In the genomic region with DNA sequence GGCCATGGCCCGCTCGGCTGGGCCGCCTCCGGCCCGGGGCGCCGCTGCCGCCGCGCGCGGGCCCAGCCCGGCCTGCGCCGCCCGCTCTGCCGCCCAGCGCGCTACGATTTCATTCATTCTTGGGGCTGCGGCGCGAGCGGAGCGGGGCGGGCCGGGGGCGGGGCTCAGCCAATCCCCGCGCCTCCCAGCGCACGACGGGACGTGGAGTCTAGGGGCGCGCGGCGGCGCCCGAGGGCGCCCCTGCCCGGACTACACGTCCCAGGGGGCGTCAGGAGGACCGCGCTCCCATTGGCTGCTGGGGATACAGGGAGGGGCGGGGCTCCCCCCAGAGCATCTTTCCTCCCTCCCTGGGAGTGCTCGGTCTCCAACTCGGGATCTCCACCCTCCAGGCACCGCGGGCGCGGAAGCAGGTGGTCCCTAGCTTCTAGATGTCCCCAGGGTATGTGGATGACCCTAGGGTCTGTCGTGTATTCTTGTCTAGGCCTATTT, we compare ENCODE assay signal across 9 cellular contexts. TPM values are rescaled to one million over a fixed set of nuclear protein-coding genes. Genes with fewer than 3 reads are reported as not detected.
DNase-seq lines count a peak whose midpoint lies in the region; TF ChIP-seq lines count a peak whose summit lies in the region.
"Had no signal": no experiment of that assay in that cellular context is flagged by ENCODE, and none has a peak within 500 bp of the region (broad histone marks: within the 10 kb centered on the region; RNA-seq: fewer than 3 reads in every experiment).

No MANE protein-coding gene starts in this region.

- peaks cover 13% of the 10 kb centered on the region for H3K4me1 Mint-ChIP-seq in MCF 10A (ENCODE audit: insufficient read depth, unreplicated experiment)

- no peaks in the 10 kb centered on the region for H3K9me3 Mint-ChIP-seq in MCF 10A (ENCODE audit: unreplicated experiment)

- DNase-seq in MCF 10A (ENCODE audit: unreplicated experiment) (peak; percentile 59), breast epithelium (ENCODE audit: low spot score in 2 of 2) (no peak), HK-2 (ENCODE audit: unreplicated experiment) (peak; percentile 76), activated T-cell treated with anti-CD3 and anti-CD28 coated beads for 48 hours (ENCODE audit: low read depth) (peak; percentile 81), fibroblast of lung (ENCODE audit: low read depth in 2 of 2) (peak; percentile 86 to 89), neuronal stem cell (ENCODE audit: low spot score) (peak; percentile 75), transverse colon (peak; percentile 35)

- H3K9ac ChIP-seq in OCI-LY3 (ENCODE audit: low read length) = no peak overlapping the region; the same call in 1 of the 2 replicates
- H3K9ac ChIP-seq in fibroblast of lung (ENCODE audit: insufficient read depth, low read length) = no peak overlapping the region
- H3K9ac ChIP-seq in neuronal stem cell (ENCODE audit: low read depth, low read length, poor library complexity) = no peak overlapping the region

- no peak overlapping the region for H3K18ac ChIP-seq in neuronal stem cell (ENCODE audit: low read length)

- H3K27me3 Mint-ChIP-seq in MCF 10A (ENCODE audit: insufficient read depth, unreplicated experiment) = peaks cover 47% of the 10 kb centered on the region

- WGBS in neuronal stem cell (ENCODE audit: extremely low coverage in 2 of 2, insufficient read length in 2 of 2, insufficient replicate concordance in 1 of 2), 2 donors = no CpG with 5 or more reads among the region's 54 CpGs
- WGBS in transverse colon (ENCODE audit: low coverage in 1 of 2), 2 donors = 1% methylated on average over 11 of the region's 54 CpGs; no CpG with 5 or more reads in 1 of the 2 donors

- no peaks in the 10 kb centered on the region for H3K79me2 ChIP-seq in OCI-LY3 (ENCODE audit: low read length)
- H3K79me2 ChIP-seq in fibroblast of lung (ENCODE audit: control insufficient read depth, insufficient read depth, low read length) = no peaks in the 10 kb centered on the region

- no peak for TF ChIP-seq EP300 in transverse colon (IDR thresholded peaks at IDR 0.05; ENCODE audit: low read depth)

- H4K20me1 ChIP-seq in OCI-LY3 (ENCODE audit: insufficient read depth, low read length) (no peaks in the 10 kb centered on the region), fibroblast of lung (ENCODE audit: control insufficient read depth, extremely low read depth, insufficient read depth, low read length) (no peaks in the 10 kb centered on the region)

- TF ChIP-seq CTCF in MCF 10A (IDR thresholded peaks at IDR 0.05; ENCODE audit: unreplicated experiment) = no peak
- no peak for TF ChIP-seq CTCF in breast epithelium (IDR thresholded peaks at IDR 0.05)
- TF ChIP-seq CTCF in OCI-LY3 (IDR thresholded peaks at IDR 0.05; ENCODE audit: low read depth, low read length) = no peak
- peak in 1 of 2 donors; percentile 9 for TF ChIP-seq CTCF in fibroblast of lung (conservative IDR thresholded peaks at IDR 0.05 in 1 of 2, IDR thresholded peaks at IDR 0.05 in 1 of 2; ENCODE audit: low read depth in 1 of 2, low read length in 2 of 2)
- TF ChIP-seq CTCF in transverse colon (IDR thresholded peaks at IDR 0.05) = no peak

- no peak overlapping the region for H3K14ac ChIP-seq in neuronal stem cell (ENCODE audit: low read length)

- no peak overlapping the region for H2BK15ac ChIP-seq in neuronal stem cell (ENCODE audit: low read length)

- no peak overlapping the region for H2BK120ac ChIP-seq in neuronal stem cell (ENCODE audit: low read depth, low read length)

- H2AK5ac ChIP-seq in neuronal stem cell (ENCODE audit: low read depth, low read length) = no peak overlapping the region

- H3K27ac ChIP-seq in breast epithelium = no peak overlapping the region
- H3K27ac ChIP-seq in OCI-LY3 (ENCODE audit: low read length) = no peak overlapping the region
- no peak overlapping the region for H3K27ac ChIP-seq in fibroblast of lung (ENCODE audit: insufficient read depth, low read length)
- H3K27ac ChIP-seq in neuronal stem cell (replicated peaks; ENCODE audit: low read length) = no peak overlapping the region
- H3K27ac ChIP-seq in transverse colon = no peak overlapping the region

- POLR2A ChIA-PET in MCF 10A (lab: Yijun Ruan, JAX) = no interaction called here

- H3K23ac ChIP-seq in neuronal stem cell (ENCODE audit: low read depth, low read length, poor library complexity) = no peak overlapping the region

- H2AFZ ChIP-seq in OCI-LY3 (ENCODE audit: low read depth, low read length) = no peak overlapping the region
- no peak overlapping the region for H2AFZ ChIP-seq in fibroblast of lung (ENCODE audit: low read length)
- peak overlapping the region; percentile 88 for H2AFZ ChIP-seq in neuronal stem cell (ENCODE audit: low read length)

- H3K79me1 ChIP-seq in neuronal stem cell (ENCODE audit: low read depth, low read length) = peaks cover 6% of the 10 kb centered on the region

- no peak overlapping the region for H3K4me3 Mint-ChIP-seq in MCF 10A (ENCODE audit: unreplicated experiment)

- no peak overlapping the region for H3K4ac ChIP-seq in neuronal stem cell (ENCODE audit: low read length)

- CTCF ChIA-PET in MCF 10A (lab: Yijun Ruan, JAX) = interaction anchor here (0.6 to 0.8 kb wide), 3 partner anchors 10 to 241 kb away, joined by 3 read pairs; no protein-coding TSS in a partner anchor

- no TSS peak for BruUV-seq in MCF 10A (replicated peaks; lab: Mats Ljungman, UMichigan)

- intact Hi-C loops in MCF 10A (cut with micrococcal nuclease) = loop anchor here (5.0 to 10.0 kb wide), 4 partner anchors 87 to 705 kb away; partner anchors contain the start of genes MRPS12 and SARS2
- intact Hi-C loops in breast epithelium (cut with DNase I; ENCODE audit: low total_unique reads) = no loop called here
- intact Hi-C loops in transverse colon (cut with DNase I; ENCODE audit: low total_unique reads) = no loop called here

- H3K27ac Mint-ChIP-seq in MCF 10A (ENCODE audit: low read depth, unreplicated experiment) = no peak overlapping the region

- H3K27me3 ChIP-seq in breast epithelium (peaks cover 11 to 53% of the 10 kb centered on the region in 2 donors), OCI-LY3 (ENCODE audit: low read depth, low read length) (peaks cover 16% of the 10 kb centered on the region), fibroblast of lung (ENCODE audit: control insufficient read depth, insufficient read depth, low read length) (no peaks in the 10 kb centered on the region), neuronal stem cell (ENCODE audit: control insufficient read depth in 3 of 3, insufficient read depth in 3 of 3, low read depth in 1 of 3, low read length in 3 of 3) (peaks cover 0 to 16% (median 0%) of the 10 kb centered on the region in 3 experiments), transverse colon (peaks cover 87% of the 10 kb centered on the region)

- in situ Hi-C loops in transverse colon (cut with MboI; ENCODE audit: low pct_ligation_motif_present in 1 of 4, low pct_unique_long_range_greater_than_20kb in 1 of 4, low sequenced_read_pairs in 3 of 4) = loop anchor here in 1 of 4 donors (25.0 kb wide), 1 partner anchor 342 kb away; no protein-coding TSS in a partner anchor

- H3K36me3 Mint-ChIP-seq in MCF 10A (ENCODE audit: insufficient read depth, unreplicated experiment) = no peaks in the 10 kb centered on the region

- H2BK12ac ChIP-seq in neuronal stem cell (ENCODE audit: low read length) = no peak overlapping the region

- no peak overlapping the region for H4K91ac ChIP-seq in neuronal stem cell (ENCODE audit: low read depth, low read length, poor library complexity)

- no peak overlapping the region for H4K8ac ChIP-seq in neuronal stem cell (ENCODE audit: low read depth, low read length)

- H3K4me1 ChIP-seq in breast epithelium (peaks cover 7 to 8% of the 10 kb centered on the region in 2 donors), OCI-LY3 (ENCODE audit: low read length) (peaks cover 8% of the 10 kb centered on the region), fibroblast of lung (ENCODE audit: control insufficient read depth, extremely low read depth, insufficient read depth, low read length) (peaks cover 2% of the 10 kb centered on the region), neuronal stem cell (ENCODE audit: control insufficient read depth in 2 of 2, insufficient read depth in 1 of 2, low read depth in 1 of 2, low read length in 2 of 2) (peaks cover 7 to 18% of the 10 kb centered on the region in 2 donors), transverse colon (peaks cover 11 to 14% (median 14%) of the 10 kb centered on the region in 4 donors)

- peak overlapping the region in 1 of 3 donors; percentile 54 for H3K4me3 ChIP-seq in breast epithelium
- peak overlapping the region; percentile 75 for H3K4me3 ChIP-seq in OCI-LY3 (ENCODE audit: low read length)
- H3K4me3 ChIP-seq in fibroblast of lung (replicated peaks in 1 of 4; ENCODE audit: control extremely low read depth in 1 of 4, insufficient read depth in 1 of 4, low read depth in 3 of 4, low read length in 4 of 4) = no peak overlapping the region
- H3K4me3 ChIP-seq in neuronal stem cell (ENCODE audit: low read length in 2 of 2) = peak overlapping the region; percentile 80 to 82
- H3K4me3 ChIP-seq in transverse colon = peak overlapping the region in 1 of 4 donors; percentile 17

- H3K36me3 ChIP-seq in breast epithelium (no peaks in the 10 kb centered on the region), OCI-LY3 (replicated peaks; ENCODE audit: low read depth, low read length) (no peaks in the 10 kb centered on the region), fibroblast of lung (ENCODE audit: control insufficient read depth, insufficient read depth, low read length) (no peaks in the 10 kb centered on the region), neuronal stem cell (replicated peaks in 1 of 2; ENCODE audit: control insufficient read depth in 2 of 2, insufficient read depth in 2 of 2, low read length in 2 of 2) (no peaks in the 10 kb centered on the region), transverse colon (no peaks in the 10 kb centered on the region)

- no peak overlapping the region for H2BK5ac ChIP-seq in neuronal stem cell (ENCODE audit: low read length)

- TF ChIP-seq POLR2A in breast epithelium (IDR thresholded peaks at IDR 0.05) (no peak), transverse colon (IDR thresholded peaks at IDR 0.05) (no peak)

- peak overlapping the region; percentile 82; the same call in 1 of the 2 replicates for H3K4me2 ChIP-seq in OCI-LY3 (ENCODE audit: low read length)
- no peak overlapping the region for H3K4me2 ChIP-seq in fibroblast of lung (ENCODE audit: extremely low read depth, insufficient read depth, low read length)
- peak overlapping the region; percentile 93 for H3K4me2 ChIP-seq in neuronal stem cell (ENCODE audit: insufficient read depth, low read length, poor library complexity, severe bottlenecking)

- H3K9me3 ChIP-seq in breast epithelium (no peaks in the 10 kb centered on the region), OCI-LY3 (ENCODE audit: insufficient read depth, low read length) (no peaks in the 10 kb centered on the region), fibroblast of lung (ENCODE audit: control insufficient read depth, insufficient read depth, low read depth, low read length) (no peaks in the 10 kb centered on the region), neuronal stem cell (replicated peaks in 1 of 2; ENCODE audit: control insufficient read depth in 2 of 2, insufficient read depth in 1 of 2, low read depth in 1 of 2, low read length in 2 of 2) (no peaks in the 10 kb centered on the region), transverse colon (no peaks in the 10 kb centered on the region)

RNA-seq across cellular contexts. Expression of gene DPF1, which starts 5.6 kb away (rescaled TPM):
- total RNA-seq in MCF 10A (2022) = 1.0 and 1.2 TPM in 2 replicates
- total RNA-seq in breast epithelium = not detected
- total RNA-seq in fibroblast of lung = 0.50 and 0.51 TPM in 2 replicates
- 1.6 and 5.2 TPM in 2 replicates for polyA plus RNA-seq in fibroblast of lung
- polyA plus RNA-seq in fibroblast of lung (2012) = 1.6 and 5.0 TPM in 2 replicates
- polyA minus RNA-seq in fibroblast of lung (ENCODE audit: low replicate concordance) = 3.0 and 9.4 TPM in 2 replicates
- polyA plus RNA-seq in neuronal stem cell (2013, experiment 1 of 2) = 8.0 TPM
- polyA plus RNA-seq in neuronal stem cell (2013, experiment 2 of 2) = 7.2 TPM
- total RNA-seq in transverse colon = not detected
- total RNA-seq: mononuclear cell had no signal

RNA-seq across cellular contexts. Expression of gene PPP1R14A, which starts 26.5 kb away (rescaled TPM):
- total RNA-seq in MCF 10A (2022) (not detected in 2 replicates), breast epithelium (10 to 100 TPM; 39.1 to 83.2 (median 51.2) TPM), fibroblast of lung (2.1 and 7.1 TPM in 2 replicates), transverse colon (100 to 1,000 TPM in 2 of 4 donors, 10 to 100 TPM in 2; 41.5 to 116 (median 80.0) TPM)
- polyA plus RNA-seq in fibroblast of lung = 2.2 and 146 TPM in 2 replicates
- 7.5 and 373 TPM in 2 replicates for polyA plus RNA-seq in fibroblast of lung (2012)
- polyA minus RNA-seq in fibroblast of lung (ENCODE audit: low replicate concordance) = 0.52 and 15.9 TPM in 2 replicates
- 8.9 TPM for polyA plus RNA-seq in neuronal stem cell (2013, experiment 1 of 2)
- polyA plus RNA-seq in neuronal stem cell (2013, experiment 2 of 2) = 8.3 TPM

RNA-seq across cellular contexts. Expression of gene SPINT2, which starts 34.7 kb away (rescaled TPM):
- total RNA-seq in MCF 10A (2022) (277 and 333 TPM in 2 replicates), breast epithelium (100 to 1,000 TPM in 2 of 3 donors, 10 to 100 TPM in 1; 17.1 to 639 (median 492) TPM), fibroblast of lung (4.5 and 8.7 TPM in 2 replicates), transverse colon (1,000 to 10,000 TPM in 2 of 4 donors, 100 to 1,000 TPM in 2; 396 to 1,376 (median 946) TPM)
- polyA plus RNA-seq in fibroblast of lung = 2.1 and 4.6 TPM in 2 replicates
- 2.1 and 7.6 TPM in 2 replicates for polyA plus RNA-seq in fibroblast of lung (2012)
- 1.6 and 24.3 TPM in 2 replicates for polyA minus RNA-seq in fibroblast of lung (ENCODE audit: low replicate concordance)
- polyA plus RNA-seq in neuronal stem cell (2013, experiment 1 of 2) = 42.1 TPM
- 42.3 TPM for polyA plus RNA-seq in neuronal stem cell (2013, experiment 2 of 2)

Comparison
In these comparisons a context has a peak if more than half of its experiments do, and no peak if none do; other contexts are left out.
1. DNase-seq: peak in MCF 10A (single experiment), HK-2 (single experiment), activated T-cell treated with anti-CD3 and anti-CD28 coated beads for 48 hours (single experiment), fibroblast of lung (2 of 2), neuronal stem cell (single experiment) and transverse colon (single experiment); none in breast epithelium (0 of 2).
2. H3K4me3 ChIP-seq: peak in OCI-LY3 (single experiment) and neuronal stem cell (2 of 2); none in fibroblast of lung (0 of 4).